Comparison of ENCODE assay signal across 1 cellular context in the genomic region with DNA sequence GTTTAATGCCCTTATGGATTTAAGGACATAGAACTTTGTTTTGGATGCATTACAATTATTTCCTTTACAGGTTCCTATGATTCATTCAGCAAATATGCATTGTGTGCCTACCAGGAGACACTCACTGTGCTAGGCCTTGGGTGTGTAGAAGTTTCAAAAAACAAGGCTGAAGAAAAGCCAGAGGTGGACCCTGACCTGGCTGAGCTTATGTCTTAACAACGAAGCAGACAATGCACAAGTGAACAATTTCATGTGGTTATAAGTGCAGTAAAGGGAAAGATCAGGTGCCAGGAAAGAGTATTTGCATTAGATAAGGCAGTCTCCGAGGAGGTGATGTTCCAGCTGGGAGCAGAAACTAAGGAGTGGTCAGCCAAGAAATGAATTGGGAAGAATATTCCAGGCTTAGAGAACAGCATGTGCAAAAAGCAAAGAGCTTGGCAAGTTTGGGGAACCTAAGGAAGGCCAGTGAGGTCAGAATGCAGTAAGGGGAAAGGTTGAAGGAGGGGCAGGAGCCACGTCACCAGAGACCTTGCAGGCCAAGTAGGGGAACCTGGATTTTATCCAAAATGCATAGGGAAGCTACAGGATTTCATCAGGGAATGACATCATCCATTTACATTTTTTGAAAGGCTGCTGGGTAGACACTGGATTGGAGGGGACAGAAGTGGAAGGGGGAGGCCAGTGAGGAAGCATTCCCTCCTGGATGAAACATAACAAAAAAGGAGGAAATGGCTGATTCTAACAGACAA.
TF ChIP-seq lines count a peak whose summit lies in the region.

No MANE protein-coding gene starts in this region.

TF ChIP-seq in IMR-90, 13 proteins besides CTCF, POLR2A, EP300 and RAD21:
- TF ChIP-seq NFE2L2 (IDR thresholded peaks at IDR 0.05; ENCODE audit: low read depth, low read length) (no peak), FOS (IDR thresholded peaks at IDR 0.05; ENCODE audit: low read depth, low read length) (no peak), BHLHE40 (IDR thresholded peaks at IDR 0.05; ENCODE audit: low read depth, low read length) (no peak)
- TF ChIP-seq, protein P1, sequence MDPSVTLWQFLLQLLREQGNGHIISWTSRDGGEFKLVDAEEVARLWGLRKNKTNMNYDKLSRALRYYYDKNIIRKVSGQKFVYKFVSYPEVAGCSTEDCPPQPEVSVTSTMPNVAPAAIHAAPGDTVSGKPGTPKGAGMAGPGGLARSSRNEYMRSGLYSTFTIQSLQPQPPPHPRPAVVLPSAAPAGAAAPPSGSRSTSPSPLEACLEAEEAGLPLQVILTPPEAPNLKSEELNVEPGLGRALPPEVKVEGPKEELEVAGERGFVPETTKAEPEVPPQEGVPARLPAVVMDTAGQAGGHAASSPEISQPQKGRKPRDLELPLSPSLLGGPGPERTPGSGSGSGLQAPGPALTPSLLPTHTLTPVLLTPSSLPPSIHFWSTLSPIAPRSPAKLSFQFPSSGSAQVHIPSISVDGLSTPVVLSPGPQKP (IDR thresholded peaks at IDR 0.05; ENCODE audit: borderline replicate concordance, low read depth, low read length), result no peak
